Comparison of ENCODE assay signal across 1 cellular context in the genomic region with DNA sequence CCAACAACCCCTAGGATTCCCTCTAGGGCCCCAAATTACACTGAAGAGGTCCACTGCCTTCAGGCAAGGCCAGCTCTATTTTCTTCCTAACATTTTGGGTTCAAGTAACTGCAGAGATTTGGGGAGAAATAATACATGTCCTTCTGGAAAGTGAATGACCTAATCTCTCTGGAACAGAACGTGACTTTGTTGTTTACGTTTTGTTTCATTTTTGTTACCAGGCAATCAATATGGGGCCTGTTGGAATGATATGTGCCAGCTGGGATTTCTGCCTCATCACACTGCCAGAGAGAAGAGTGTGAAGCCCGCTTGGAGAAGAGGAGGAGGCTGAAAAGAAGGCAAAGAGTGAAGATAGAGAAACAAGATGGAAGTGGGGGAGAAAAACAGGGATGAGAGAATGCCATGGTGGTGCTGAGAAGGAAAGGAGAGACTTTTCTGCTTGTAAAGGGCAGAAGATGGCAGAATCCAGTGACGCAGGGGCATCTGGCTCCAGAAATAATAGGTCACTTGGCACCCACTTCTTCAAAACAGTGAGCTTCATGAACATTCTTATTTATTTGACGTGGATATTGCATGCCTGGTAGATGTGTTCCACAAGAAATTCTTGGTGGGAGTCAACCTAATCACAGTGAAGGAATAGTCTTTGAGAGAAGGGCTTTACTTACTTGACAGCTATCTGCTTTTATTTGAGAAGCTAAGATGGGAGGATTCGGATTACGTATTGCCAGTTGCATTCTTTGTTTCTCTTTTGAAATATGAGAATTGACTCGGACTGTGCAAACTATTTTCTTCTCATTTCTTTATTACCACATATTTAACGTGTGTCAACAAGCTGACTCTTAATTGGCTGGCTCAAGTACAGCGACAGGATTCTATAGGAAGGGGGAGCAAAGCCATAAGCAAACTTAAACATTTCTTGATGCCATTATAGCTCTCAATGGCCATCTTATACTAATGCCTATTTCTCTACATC.
TF ChIP-seq lines count a peak whose summit lies in the region.

No MANE protein-coding gene starts in this region.

TF ChIP-seq in IMR-90, 13 proteins besides CTCF, POLR2A, EP300 and RAD21:
- TF ChIP-seq MAFK (IDR thresholded peaks at IDR 0.05; ENCODE audit: low read depth, low read length) = no peak
